In genomic region chr14:103528512-103529382, GRCh38 we compare ENCODE assay signal across 8 cellular contexts. TPM values are rescaled to one million over a fixed set of nuclear protein-coding genes. Genes with fewer than 3 reads are reported as not detected.
A peak's percentile ranks its signal among the peaks of the same experiment; 100 is the strongest.
DNase-seq lines count a peak whose midpoint lies in the region; ATAC-seq and TF ChIP-seq lines count a peak whose summit lies in the region.

Gene TRMT61A (plus strand): TSS chr14:103529196. CDS start chr14:103529979, 783 bp downstream.

- intact Hi-C loops in CD8-positive, alpha-beta T cell (cut with DNase I, micrococcal nuclease): loop anchor here (1.0 to 10.0 kb wide), 4 partner anchors 34 to 194 kb away; partner anchors contain the start of genes BAG5 (in 2 of the 2), COA8 (in 2 of the 2), EIF5 (in 1 of the 2) and KLC1 (in 1 of the 2)
- intact Hi-C loops in head of caudate nucleus (cut with DNase I) (no loop called here), ovary (cut with DNase I) (no loop called here), thyroid gland (cut with DNase I) (no loop called here)

- CTCF ChIA-PET in CD8-positive, alpha-beta T cell (lab: Charles Lee): interaction anchor here (5.4 to 8.6 kb wide), 2 partner anchors 11 to 18 kb away, joined by 35 to 71 read pairs; no protein-coding TSS in a partner anchor

- ATAC-seq in CD8-positive, alpha-beta T cell: peak; percentile 90
- ATAC-seq in GM21723 (IDR thresholded peaks at IDR 0.05; ENCODE audit: unreplicated experiment): peak; percentile 37
- ATAC-seq in activated naive CD8-positive, alpha-beta T cell treated with anti-CD3 and anti-CD28 coated beads, Interleukin-2, amount 10 ng/mL, durations not matched to agents 7 days and 5 days (ENCODE audit: low read depth): peak; percentile 79

- H3K36me3 Mint-ChIP-seq in CD8-positive, alpha-beta T cell: peaks cover 6% of the 10 kb centered on the region
- peaks cover 2% of the 10 kb centered on the region for H3K36me3 Mint-ChIP-seq in activated naive CD8-positive, alpha-beta T cell treated with anti-CD3 and anti-CD28 coated beads, Interleukin-2, amount 10 ng/mL, durations not matched to agents 7 days and 5 days

- H3K27ac Mint-ChIP-seq in CD8-positive, alpha-beta T cell: peak within 1 kb of the TSS; percentile 93
- peak within 1 kb of the TSS; percentile 97 for H3K27ac Mint-ChIP-seq in activated naive CD8-positive, alpha-beta T cell treated with anti-CD3 and anti-CD28 coated beads, Interleukin-2, amount 10 ng/mL, durations not matched to agents 7 days and 5 days

- no peak for TF ChIP-seq CTCF in CD8-positive, alpha-beta T cell (IDR thresholded peaks at IDR 0.05)
- TF ChIP-seq CTCF in NB4 (IDR thresholded peaks at IDR 0.05; ENCODE audit: low read depth, low read length) (no peak), ovary (IDR thresholded peaks at IDR 0.05) (no peak), thyroid gland (IDR thresholded peaks at IDR 0.05) (no peak)

- DNase-seq in CD8-positive, alpha-beta T cell: peak; percentile 57 to 89 (median 77)
- DNase-seq in NB4 (ENCODE audit: low read depth) (peak; percentile 86), SKM-1 treated with dmso at 0.1 percent for 144 hours (lab: John Stamatoyannopoulos, UW; ENCODE audit: unreplicated experiment) (peak; percentile 51), head of caudate nucleus (peak; percentile 77 to 95 (median 87)), ovary (peak; percentile 92 to 94 (median 93)), thyroid gland (peak; percentile 90)
- peak; percentile 83 for DNase-seq in activated naive CD8-positive, alpha-beta T cell treated with anti-CD3 and anti-CD28 coated beads, Interleukin-2, amount 10 ng/mL, durations not matched to agents 7 days and 5 days

- peaks cover under 1% of the 10 kb centered on the region for H3K27me3 Mint-ChIP-seq in CD8-positive, alpha-beta T cell (ENCODE audit: low read depth)
- H3K27me3 Mint-ChIP-seq in activated naive CD8-positive, alpha-beta T cell treated with anti-CD3 and anti-CD28 coated beads, Interleukin-2, amount 10 ng/mL, durations not matched to agents 7 days and 5 days: peaks cover 12% of the 10 kb centered on the region

- H3K4me3 ChIP-seq in CD8-positive, alpha-beta T cell (ENCODE audit: low read depth, low read length): peak within 1 kb of the TSS; percentile 87
- H3K4me3 ChIP-seq in NB4 (ENCODE audit: low read depth, low read length) (peak within 1 kb of the TSS; percentile 90), ovary (peak within 1 kb of the TSS; percentile 94), thyroid gland (replicated peaks in 1 of 3) (peak within 1 kb of the TSS; percentile 75 to 81 (median 80))

- peak; percentile 47 for TF ChIP-seq POLR2A in NB4 (IDR thresholded peaks at IDR 0.05; ENCODE audit: extremely low read depth, insufficient read length)
- peak; percentile 27 for TF ChIP-seq POLR2A in ovary (IDR thresholded peaks at IDR 0.05)
- peak in 1 of 2 donors; percentile 85 for TF ChIP-seq POLR2A in thyroid gland (IDR thresholded peaks at IDR 0.05)

- 1 to 2% (median 2%) methylated on average over 32 to 70 of the region's 71 CpGs for WGBS in ovary, 3 donors
- whole genome bisulfite sequencing in thyroid gland, 2 donors: 2 to 5% methylated on average over 29 to 35 of the region's 71 CpGs

- no peaks in the 10 kb centered on the region for H3K9me3 ChIP-seq in CD8-positive, alpha-beta T cell (ENCODE audit: low read length)
- H3K9me3 ChIP-seq in ovary (no peaks in the 10 kb centered on the region), thyroid gland (no peaks in the 10 kb centered on the region)

- H3K4me3 Mint-ChIP-seq in CD8-positive, alpha-beta T cell: peak within 1 kb of the TSS; percentile 91
- H3K4me3 Mint-ChIP-seq in activated naive CD8-positive, alpha-beta T cell treated with anti-CD3 and anti-CD28 coated beads, Interleukin-2, amount 10 ng/mL, durations not matched to agents 7 days and 5 days: peak within 1 kb of the TSS; percentile 98

- peaks cover 31% of the 10 kb centered on the region for H3K4me1 ChIP-seq in CD8-positive, alpha-beta T cell (ENCODE audit: insufficient read depth, low read length)
- H3K4me1 ChIP-seq in ovary (ENCODE audit: insufficient read depth): peaks cover 17% of the 10 kb centered on the region
- peaks cover 23 to 31% of the 10 kb centered on the region in 2 donors for H3K4me1 ChIP-seq in thyroid gland

- H3K9me3 Mint-ChIP-seq in CD8-positive, alpha-beta T cell: no peaks in the 10 kb centered on the region
- H3K9me3 Mint-ChIP-seq in activated naive CD8-positive, alpha-beta T cell treated with anti-CD3 and anti-CD28 coated beads, Interleukin-2, amount 10 ng/mL, durations not matched to agents 7 days and 5 days: no peaks in the 10 kb centered on the region

- TF ChIP-seq EP300 in ovary (IDR thresholded peaks at IDR 0.05): no peak

- peak within 1 kb of the TSS; percentile 77 for H3K27ac ChIP-seq in CD8-positive, alpha-beta T cell (ENCODE audit: low read depth, low read length)
- H3K27ac ChIP-seq in ovary (peak within 1 kb of the TSS; percentile 79 to 90), thyroid gland (peak within 1 kb of the TSS; percentile 92 to 97 (median 93))

- no peaks in the 10 kb centered on the region for H3K27me3 ChIP-seq in CD8-positive, alpha-beta T cell (ENCODE audit: insufficient read depth, low read length)
- H3K27me3 ChIP-seq in ovary (no peaks in the 10 kb centered on the region), thyroid gland (no peaks in the 10 kb centered on the region)

- peaks cover 37% of the 10 kb centered on the region for H3K4me1 Mint-ChIP-seq in CD8-positive, alpha-beta T cell (ENCODE audit: low read depth)
- peaks cover 27% of the 10 kb centered on the region for H3K4me1 Mint-ChIP-seq in activated naive CD8-positive, alpha-beta T cell treated with anti-CD3 and anti-CD28 coated beads, Interleukin-2, amount 10 ng/mL, durations not matched to agents 7 days and 5 days

- POLR2A ChIA-PET in CD8-positive, alpha-beta T cell (lab: Charles Lee): interaction anchor here (1.1 to 1.3 kb wide), 3 partner anchors 12 to 33 kb away, joined by 3 read pairs; partner anchors contain the start of gene BAG5
- POLR2A ChIA-PET in activated naive CD8-positive, alpha-beta T cell treated with anti-CD3 and anti-CD28 coated beads, Interleukin-2, amount 10 ng/mL, durations not matched to agents 7 days and 5 days (lab: Charles Lee): interaction anchor here (1.0 to 1.5 kb wide), 3 partner anchors 10 to 549 kb away, joined by 3 to 12 read pairs (median 3); no protein-coding TSS in a partner anchor

- no peaks in the 10 kb centered on the region for H3K36me3 ChIP-seq in CD8-positive, alpha-beta T cell (ENCODE audit: insufficient read depth, low read length)
- no peaks in the 10 kb centered on the region for H3K36me3 ChIP-seq in ovary
- H3K36me3 ChIP-seq in thyroid gland: no peaks in the 10 kb centered on the region

RNA-seq across cellular contexts. Expression of gene TRMT61A, which starts in this region (rescaled TPM):
- total RNA-seq in CD8-positive, alpha-beta T cell: 10 to 100 TPM; 10.9 to 11.6 TPM
- total RNA-seq in activated naive CD8-positive, alpha-beta T cell treated with anti-CD3 and anti-CD28 coated beads, Interleukin-2, amount 10 ng/mL, durations not matched to agents 7 days and 5 days: 1 to 10 TPM; 7.8 to 9.2 TPM
- 10 to 100 TPM in 6 of 7 donors, 1 to 10 TPM in 1; 8.1 to 20.9 (median 14.8) TPM for total RNA-seq in ovary
- polyA plus RNA-seq in ovary: 10 to 100 TPM in 1 of 2 donors, under 1 TPM in 1; 0.62 to 12.1 TPM
- 10 to 100 TPM; 14.9 to 24.4 (median 21.3) TPM for total RNA-seq in thyroid gland

Comparison
In these comparisons a context has a peak if more than half of its experiments do, and no peak if none do; other contexts are left out.
1. Peak in every context shown above with its lines: DNase-seq, ATAC-seq, H3K4me3 ChIP-seq and H3K27ac ChIP-seq.
2. ATAC-seq: peak in every context shown above with its lines; median percentile 90 in CD8-positive, alpha-beta T cell; 79 in activated naive CD8-positive, alpha-beta T cell treated with anti-CD3 and anti-CD28 coated beads, Interleukin-2, amount 10 ng/mL, durations not matched to agents 7 days and 5 days; 37 in GM21723.
3. intact Hi-C loops: an anchor here in CD8-positive, alpha-beta T cell (1.0 to 10.0 kb wide); none called in head of caudate nucleus, ovary and thyroid gland.